ENCODE assay signal across 9 cellular contexts in genomic region chr6:43708857-43709653, GRCh38. TPM values are rescaled to one million over a fixed set of nuclear protein-coding genes. Genes with fewer than 3 reads are reported as not detected.
DNase-seq lines count a peak whose midpoint lies in the region; ATAC-seq and TF ChIP-seq lines count a peak whose summit lies in the region.
"Had no signal": no experiment of that assay in that cellular context is flagged by ENCODE, and none has a peak within 500 bp of the region (broad histone marks: within the 10 kb centered on the region; RNA-seq: fewer than 3 reads in every experiment).

No MANE protein-coding gene starts in this region.

- H3K4me3 Mint-ChIP-seq in CD14-positive monocyte: peak overlapping the region; percentile 6 to 64
- no peak overlapping the region for H3K4me3 Mint-ChIP-seq in osteocyte (ENCODE audit: unreplicated experiment)
- H3K4me3 Mint-ChIP-seq in activated naive CD4-positive, alpha-beta T cell treated with anti-CD3 and anti-CD28 coated beads, Interleukin-2, amount 10 ng/mL, durations not matched to agents 7 days and 5 days: no peak overlapping the region

- H3K4me1 Mint-ChIP-seq in CD14-positive monocyte: peaks cover 52% of the 10 kb centered on the region
- H3K4me1 Mint-ChIP-seq in osteocyte (ENCODE audit: unreplicated experiment): peaks cover 74% of the 10 kb centered on the region
- peaks cover 7% of the 10 kb centered on the region for H3K4me1 Mint-ChIP-seq in activated naive CD4-positive, alpha-beta T cell treated with anti-CD3 and anti-CD28 coated beads, Interleukin-2, amount 10 ng/mL, durations not matched to agents 7 days and 5 days

- peaks cover 0 to 6% of the 10 kb centered on the region in 2 donors for H3K36me3 Mint-ChIP-seq in CD14-positive monocyte
- no peaks in the 10 kb centered on the region for H3K36me3 Mint-ChIP-seq in osteocyte (ENCODE audit: unreplicated experiment)
- H3K36me3 Mint-ChIP-seq in activated naive CD4-positive, alpha-beta T cell treated with anti-CD3 and anti-CD28 coated beads, Interleukin-2, amount 10 ng/mL, durations not matched to agents 7 days and 5 days: no peaks in the 10 kb centered on the region

- intact Hi-C loops in CD14-positive monocyte (cut with micrococcal nuclease): no loop called here

- ATAC-seq in esophagus mucosa (peak; percentile 72), HG03139 (IDR thresholded peaks at IDR 0.05; ENCODE audit: unreplicated experiment) (no peak), HG03457 (IDR thresholded peaks at IDR 0.05; ENCODE audit: unreplicated experiment) (no peak), GM19035 (IDR thresholded peaks at IDR 0.05; ENCODE audit: unreplicated experiment) (no peak)

- H3K27ac Mint-ChIP-seq in CD14-positive monocyte: peak overlapping the region; percentile 51 to 87 (median 76)
- peak overlapping the region; percentile 72 for H3K27ac Mint-ChIP-seq in osteocyte (ENCODE audit: unreplicated experiment)
- no peak overlapping the region for H3K27ac Mint-ChIP-seq in activated naive CD4-positive, alpha-beta T cell treated with anti-CD3 and anti-CD28 coated beads, Interleukin-2, amount 10 ng/mL, durations not matched to agents 7 days and 5 days

- CTCF ChIA-PET in activated naive CD4-positive, alpha-beta T cell treated with anti-CD3 and anti-CD28 coated beads, Interleukin-2, amount 10 ng/mL, durations not matched to agents 7 days and 5 days (lab: Charles Lee): interaction anchor here (1.3 to 2.8 kb wide), 2 partner anchors 12 to 39 kb away, joined by 4 to 6 read pairs; no protein-coding TSS in a partner anchor

- H3K9me3 Mint-ChIP-seq in CD14-positive monocyte (peaks cover 0 to 4% (median 0%) of the 10 kb centered on the region in 7 donors), osteocyte (ENCODE audit: unreplicated experiment) (no peaks in the 10 kb centered on the region)
- H3K9me3 Mint-ChIP-seq in activated naive CD4-positive, alpha-beta T cell treated with anti-CD3 and anti-CD28 coated beads, Interleukin-2, amount 10 ng/mL, durations not matched to agents 7 days and 5 days: no peaks in the 10 kb centered on the region

- DNase-seq in CD14-positive monocyte (ENCODE audit: low spot score): peak; percentile 76
- DNase-seq in MV-4-11 (lab: John Stamatoyannopoulos, UW): peak; percentile 98
- no peak for DNase-seq in osteocyte (ENCODE audit: extremely low spot score, unreplicated experiment)
- no peak for DNase-seq in activated naive CD4-positive, alpha-beta T cell treated with anti-CD3 and anti-CD28 coated beads, Interleukin-2, amount 10 ng/mL, durations not matched to agents 7 days and 5 days
- DNase-seq: NCI-H1417 treated with DMSO at 0.1 percent for 48 hours had no signal

- H3K27me3 Mint-ChIP-seq in CD14-positive monocyte (ENCODE audit: low read depth in 3 of 3) (peaks cover 17 to 27% (median 20%) of the 10 kb centered on the region in 3 donors), osteocyte (ENCODE audit: unreplicated experiment) (no peaks in the 10 kb centered on the region)
- peaks cover 52% of the 10 kb centered on the region for H3K27me3 Mint-ChIP-seq in activated naive CD4-positive, alpha-beta T cell treated with anti-CD3 and anti-CD28 coated beads, Interleukin-2, amount 10 ng/mL, durations not matched to agents 7 days and 5 days

- TF ChIP-seq CTCF in CD14-positive monocyte (IDR thresholded peaks at IDR 0.05) (no peak), osteocyte (IDR thresholded peaks at IDR 0.05) (no peak)

RNA-seq across cellular contexts. Expression of gene MRPS18A, which starts 21.5 kb away (rescaled TPM):
- 10 to 100 TPM; 41.4 to 45.3 TPM for polyA plus RNA-seq in CD14-positive monocyte
- total RNA-seq in esophagus mucosa: 44.5 TPM
- 35.3 and 37.3 TPM in 2 replicates for total RNA-seq in osteocyte

Comparison
In these comparisons a context has a peak if more than half of its experiments do, and no peak if none do; other contexts are left out.
1. DNase-seq: peak in CD14-positive monocyte (single experiment) and MV-4-11 (single experiment); none in osteocyte (single experiment) and activated naive CD4-positive, alpha-beta T cell treated with anti-CD3 and anti-CD28 coated beads, Interleukin-2, amount 10 ng/mL, durations not matched to agents 7 days and 5 days (single experiment).
2. H3K4me3 Mint-ChIP-seq: peak in CD14-positive monocyte (2 of 2); none in osteocyte (single experiment) and activated naive CD4-positive, alpha-beta T cell treated with anti-CD3 and anti-CD28 coated beads, Interleukin-2, amount 10 ng/mL, durations not matched to agents 7 days and 5 days (single experiment).